Comparison of ENCODE assay signal across 9 cellular contexts in the genomic region with DNA sequence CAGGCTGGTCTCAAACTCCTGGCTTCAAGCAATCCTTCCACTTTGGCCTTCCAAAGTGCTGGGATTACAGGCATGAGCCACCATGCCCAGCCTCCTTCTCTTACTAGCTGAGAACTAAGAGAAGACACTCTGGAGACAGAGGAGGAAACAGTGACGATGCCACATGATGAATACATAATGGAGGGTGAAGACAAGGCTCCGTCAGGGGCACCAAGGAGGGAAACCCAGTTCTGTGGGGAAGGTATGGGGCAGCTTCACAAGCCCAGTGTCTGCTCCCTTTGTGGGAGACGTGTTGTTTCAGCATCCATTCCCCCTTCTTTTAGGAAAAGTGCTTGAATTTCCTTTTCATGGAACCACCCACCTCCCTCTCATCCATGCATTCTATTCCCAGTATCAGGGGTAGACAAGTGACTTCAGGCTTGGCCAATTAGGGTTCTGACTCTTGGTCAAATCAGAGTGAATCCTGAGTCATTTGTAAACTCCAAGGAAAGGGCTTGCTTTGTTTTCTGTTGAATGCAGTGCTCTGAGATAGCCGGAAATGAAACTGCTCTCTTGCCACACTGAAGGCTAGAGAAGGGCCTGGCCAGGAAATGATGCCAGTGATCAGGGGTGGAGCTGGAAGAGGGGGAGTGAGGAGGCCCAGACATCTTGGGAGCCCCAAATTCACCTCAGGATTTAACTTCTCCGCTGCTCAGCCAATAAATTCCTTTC. TPM values are rescaled to one million over a fixed set of nuclear protein-coding genes. Genes with fewer than 3 reads are reported as not detected.
DNase-seq lines count a peak whose midpoint lies in the region; ATAC-seq and TF ChIP-seq lines count a peak whose summit lies in the region.
"Had no signal": no experiment of that assay in that cellular context is flagged by ENCODE, and none has a peak within 500 bp of the region (broad histone marks: within the 10 kb centered on the region; RNA-seq: fewer than 3 reads in every experiment).

No MANE protein-coding gene starts in this region.

- ATAC-seq in HG02973 (IDR thresholded peaks at IDR 0.05; ENCODE audit: unreplicated experiment) = peak; percentile 82
- ATAC-seq in RWPE2 (ENCODE audit: low read depth) = peak; percentile 93
- peak; percentile 96 for ATAC-seq in activated naive CD8-positive, alpha-beta T cell treated with anti-CD3 and anti-CD28 coated beads, Interleukin-2, amount 10 ng/mL, durations not matched to agents 7 days and 5 days (ENCODE audit: low read depth)

- H3K9me3 Mint-ChIP-seq in activated naive CD8-positive, alpha-beta T cell treated with anti-CD3 and anti-CD28 coated beads, Interleukin-2, amount 10 ng/mL, durations not matched to agents 7 days and 5 days = no peaks in the 10 kb centered on the region

- peaks cover 17% of the 10 kb centered on the region for H3K36me3 Mint-ChIP-seq in activated naive CD8-positive, alpha-beta T cell treated with anti-CD3 and anti-CD28 coated beads, Interleukin-2, amount 10 ng/mL, durations not matched to agents 7 days and 5 days

- no peaks in the 10 kb centered on the region for H3K27me3 Mint-ChIP-seq in activated naive CD8-positive, alpha-beta T cell treated with anti-CD3 and anti-CD28 coated beads, Interleukin-2, amount 10 ng/mL, durations not matched to agents 7 days and 5 days

- H3K4me3 Mint-ChIP-seq in activated naive CD8-positive, alpha-beta T cell treated with anti-CD3 and anti-CD28 coated beads, Interleukin-2, amount 10 ng/mL, durations not matched to agents 7 days and 5 days = peak overlapping the region; percentile 74

- H3K27ac Mint-ChIP-seq in activated naive CD8-positive, alpha-beta T cell treated with anti-CD3 and anti-CD28 coated beads, Interleukin-2, amount 10 ng/mL, durations not matched to agents 7 days and 5 days = peak overlapping the region; percentile 97

- peaks cover 22% of the 10 kb centered on the region for H3K4me1 ChIP-seq in RWPE2 (ENCODE audit: insufficient read depth, poor library complexity, severe bottlenecking)

- POLR2A ChIA-PET in activated naive CD8-positive, alpha-beta T cell treated with anti-CD3 and anti-CD28 coated beads, Interleukin-2, amount 10 ng/mL, durations not matched to agents 7 days and 5 days (lab: Charles Lee) = interaction anchor here (0.6 to 4.8 kb wide), 13 partner anchors 9 to 68 kb away, joined by 3 to 42 read pairs (median 4); a partner anchor contains a TSS

- H3K9me3 ChIP-seq in RWPE2 (ENCODE audit: severe bottlenecking) = no peaks in the 10 kb centered on the region

- H3K27ac ChIP-seq in RWPE2 (ENCODE audit: poor library complexity, severe bottlenecking) = peak overlapping the region; percentile 66
- H3K27ac ChIP-seq: 22Rv1 had no signal

- no peak for TF ChIP-seq CTCF in RWPE2 (IDR thresholded peaks at IDR 0.05; ENCODE audit: poor library complexity, severe bottlenecking)

- H3K4me1 Mint-ChIP-seq in activated naive CD8-positive, alpha-beta T cell treated with anti-CD3 and anti-CD28 coated beads, Interleukin-2, amount 10 ng/mL, durations not matched to agents 7 days and 5 days = peaks cover 41% of the 10 kb centered on the region

- DNase-seq in DMS153 (lab: John Stamatoyannopoulos, UW) (peak; percentile 20), DMS153 treated with DMSO at 0.1 percent for 48 hours (lab: John Stamatoyannopoulos, UW; ENCODE audit: unreplicated experiment) (no peak), RWPE2 (ENCODE audit: low spot score) (no peak), hippocampal formation (lab: John Stamatoyannopoulos, UW) (peak; percentile 30 to 48), NCI-H146 treated with DMSO at 0.1 percent for 48 hours (lab: John Stamatoyannopoulos, UW; ENCODE audit: unreplicated experiment) (no peak)
- DNase-seq in activated naive CD8-positive, alpha-beta T cell treated with anti-CD3 and anti-CD28 coated beads, Interleukin-2, amount 10 ng/mL, durations not matched to agents 7 days and 5 days = peak; percentile 43
- DNase-seq in stimulated activated CD8-positive, alpha-beta memory T cell treated with anti-CD3 and anti-CD28 coated beads, Interleukin-7, amount 100 ng/mL, for 48 hours (ENCODE audit: extremely low read depth in 1 of 2, low read depth in 1 of 2) = peak; percentile 27 to 72

- H3K4me3 ChIP-seq in RWPE2 (ENCODE audit: severe bottlenecking) = no peak overlapping the region

- no peaks in the 10 kb centered on the region for H3K36me3 ChIP-seq in RWPE2 (ENCODE audit: low read depth)

- H3K27me3 ChIP-seq in RWPE2 (ENCODE audit: insufficient read depth, poor library complexity, severe bottlenecking) = no peaks in the 10 kb centered on the region

RNA-seq across cellular contexts. Expression of a gene that starts 23.7 kb away (rescaled TPM):
- 10 to 100 TPM; 33.4 to 39.1 TPM for total RNA-seq in activated naive CD8-positive, alpha-beta T cell treated with anti-CD3 and anti-CD28 coated beads, Interleukin-2, amount 10 ng/mL, durations not matched to agents 7 days and 5 days

RNA-seq across cellular contexts. Expression of a gene that starts 24.0 kb away (rescaled TPM):
- 10 to 100 TPM; 66.2 to 68.2 TPM for total RNA-seq in activated naive CD8-positive, alpha-beta T cell treated with anti-CD3 and anti-CD28 coated beads, Interleukin-2, amount 10 ng/mL, durations not matched to agents 7 days and 5 days

RNA-seq across cellular contexts. Expression of a gene that starts 33.4 kb away (rescaled TPM):
- total RNA-seq in activated naive CD8-positive, alpha-beta T cell treated with anti-CD3 and anti-CD28 coated beads, Interleukin-2, amount 10 ng/mL, durations not matched to agents 7 days and 5 days = 100 to 1,000 TPM; 105 to 114 TPM

Comparison
In these comparisons a context has a peak if more than half of its experiments do, and no peak if none do; other contexts are left out.
1. DNase-seq: peak in DMS153 (single experiment), activated naive CD8-positive, alpha-beta T cell treated with anti-CD3 and anti-CD28 coated beads, Interleukin-2, amount 10 ng/mL, durations not matched to agents 7 days and 5 days (single experiment), hippocampal formation (2 of 2) and stimulated activated CD8-positive, alpha-beta memory T cell treated with anti-CD3 and anti-CD28 coated beads, Interleukin-7, amount 100 ng/mL, for 48 hours (2 of 2); none in DMS153 treated with DMSO at 0.1 percent for 48 hours (single experiment), RWPE2 (single experiment) and NCI-H146 treated with DMSO at 0.1 percent for 48 hours (single experiment).
2. Peak in every context shown above with its lines, with median percentiles within 50 percentile points of each other: ATAC-seq.